In genomic region chr1:164631751-164632150, GRCh38 we compare ENCODE assay signal across 14 cellular contexts.
"Had no signal": no experiment of that assay in that cellular context is flagged by ENCODE, and none has a peak within 500 bp of the region (broad histone marks: within the 10 kb centered on the region; RNA-seq: fewer than 3 reads in every experiment).

No MANE protein-coding gene starts in this region.

- H3K4me1 Mint-ChIP-seq: activated naive CD4-positive, alpha-beta T cell treated with anti-CD3 and anti-CD28 coated beads, Interleukin-2, amount 10 ng/mL, durations not matched to agents 7 days and 5 days; T-cell had no signal

- H3K27me3 Mint-ChIP-seq: activated naive CD4-positive, alpha-beta T cell treated with anti-CD3 and anti-CD28 coated beads, Interleukin-2, amount 10 ng/mL, durations not matched to agents 7 days and 5 days; T-cell had no signal

- H3K4me3 Mint-ChIP-seq: activated naive CD4-positive, alpha-beta T cell treated with anti-CD3 and anti-CD28 coated beads, Interleukin-2, amount 10 ng/mL, durations not matched to agents 7 days and 5 days; nephron progenitor cell; T-cell had no signal

- H3K27me3 ChIP-seq: ascending aorta, ovary, suprapubic skin had no signal

- ATAC-seq: T-cell had no signal

- DNase-seq: activated CD4-positive, CD25-positive, alpha-beta regulatory T cell treated with anti-CD3 and anti-CD28 coated beads, Interleukin-2, amount 50 U/mL, for 72 hours; activated naive CD4-positive, alpha-beta T cell treated with anti-CD3 and anti-CD28 coated beads, Interleukin-2, amount 10 ng/mL, durations not matched to agents 7 days and 5 days; activated T-cell treated with anti-CD3 and anti-CD28 coated beads for 4 hours; nephron progenitor cell; ovary; small intestine; stimulated activated CD4-positive, alpha-beta T cell treated with anti-CD3 and anti-CD28 coated beads, Interleukin-4, amount 100 ng/mL, for 4 hours; stimulated activated CD8-positive, alpha-beta memory T cell treated with anti-CD3 and anti-CD28 coated beads, Interleukin-4, amount 100 ng/mL, for 48 hours; stimulated activated naive CD4-positive, alpha-beta T cell treated with Interleukin-2 at 50 U/mL for 16 hours; T-cell; T1000 had no signal

- H3K36me3 ChIP-seq: ascending aorta, ovary had no signal

- H3K9me3 ChIP-seq: ascending aorta, ovary, suprapubic skin had no signal

- H3K4me3 ChIP-seq: ascending aorta, ovary, SK-N-MC, suprapubic skin had no signal

- H3K27ac Mint-ChIP-seq: activated naive CD4-positive, alpha-beta T cell treated with anti-CD3 and anti-CD28 coated beads, Interleukin-2, amount 10 ng/mL, durations not matched to agents 7 days and 5 days; T-cell had no signal

- H3K9me3 Mint-ChIP-seq: nephron progenitor cell, T-cell had no signal

- FAIRE-seq: small intestine had no signal

- H3K36me3 Mint-ChIP-seq: activated naive CD4-positive, alpha-beta T cell treated with anti-CD3 and anti-CD28 coated beads, Interleukin-2, amount 10 ng/mL, durations not matched to agents 7 days and 5 days; T-cell had no signal

- H3K27ac ChIP-seq: ascending aorta, ovary, suprapubic skin had no signal
